1 cellular context compared by ENCODE assay signal in genomic region chr2:138081225-138082073, GRCh38.
TF ChIP-seq lines count a peak whose summit lies in the region.

No MANE protein-coding gene starts in this region.

TF ChIP-seq in liver, 16 proteins besides CTCF, POLR2A, EP300 and RAD21 (continued from another document):
- TF ChIP-seq HNF4A (conservative IDR thresholded peaks at IDR 0.05) (peak; percentile 31 to 41), RXRA (IDR thresholded peaks at IDR 0.05) (no peak), FOXA1 (IDR thresholded peaks at IDR 0.05) (no peak), FOXA2 (IDR thresholded peaks at IDR 0.05) (no peak), ATF3 (IDR thresholded peaks at IDR 0.05) (no peak)
TF ChIP-seq in liver: peak in this region for 5.
